15 cellular contexts compared by ENCODE assay signal in genomic region chr14:69423279-69423678, GRCh38.
"Had no signal": no experiment of that assay in that cellular context is flagged by ENCODE, and none has a peak within 500 bp of the region (broad histone marks: within the 10 kb centered on the region; RNA-seq: fewer than 3 reads in every experiment).

No MANE protein-coding gene starts in this region.

- H3K4me3 ChIP-seq: adrenal gland, left ventricle myocardium inferior, neural progenitor cell, pancreas, tibial artery, vagina had no signal

- H3K4me2 ChIP-seq: neural progenitor cell had no signal

- H3K36me3 ChIP-seq: neural progenitor cell had no signal

- H3K4me1 ChIP-seq: neural progenitor cell, pancreas, tibial artery, vagina had no signal

- H3K27ac ChIP-seq: adrenal gland, left ventricle myocardium inferior, neural progenitor cell, pancreas, tibial artery, vagina, VCaP had no signal

- H3K9ac ChIP-seq: neural progenitor cell had no signal

- H3K9me3 ChIP-seq: adrenal gland, left ventricle myocardium inferior, pancreas, tibial artery, vagina had no signal

- H3K27me3 ChIP-seq: adrenal gland, neural progenitor cell, pancreas, tibial artery, vagina had no signal

- ATAC-seq: pancreas; stimulated activated effector memory CD8-positive, alpha-beta T cell treated with anti-CD3 and anti-CD28 coated beads, Interleukin-12 subunit alpha, Interleukin-12 subunit beta, amount 100 ng/mL, for 72 hours had no signal

- H2AFZ ChIP-seq: neural progenitor cell had no signal

- DNase-seq: activated CD4-positive, alpha-beta memory T cell treated with anti-CD3 and anti-CD28 coated beads, Interleukin-2, amount 10 ng/mL, durations not matched to agents 7 days and 5 days; activated naive CD4-positive, alpha-beta T cell treated with anti-CD3 and anti-CD28 coated beads, Interleukin-2, amount 50 U/mL, for 16 hours; activated T-cell treated with anti-CD3 and anti-CD28 coated beads, Interleukin-2, amount 50 U/mL, for 24 hours; adrenal gland; effector CD8-positive, alpha-beta T cell; hippocampal formation; left ventricle myocardium inferior; naive B cell; pancreas; T-helper 1 cell; tibial artery had no signal
